In the genomic region with DNA sequence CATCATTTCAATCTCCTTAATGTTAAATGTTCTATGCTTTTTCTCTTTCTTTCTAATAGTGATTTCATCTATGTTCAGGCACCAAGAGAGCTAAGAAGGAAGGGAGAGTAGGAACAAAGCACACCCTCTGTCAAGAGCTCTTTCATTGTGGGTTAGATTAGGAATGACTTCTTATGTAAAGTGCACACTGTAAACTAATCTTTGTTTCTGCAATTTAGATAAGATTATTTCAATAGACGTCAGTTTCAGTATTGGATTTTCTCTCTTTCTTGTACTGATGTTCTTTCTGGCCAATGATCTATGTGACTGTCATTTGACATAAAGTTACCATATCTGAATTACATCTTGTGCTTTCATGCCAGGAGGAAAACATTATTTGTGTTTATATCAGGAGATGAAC, we compare ENCODE assay signal across 31 cellular contexts. TPM values are rescaled to one million over a fixed set of nuclear protein-coding genes. Genes with fewer than 3 reads are reported as not detected.
"Had no signal": no experiment of that assay in that cellular context is flagged by ENCODE, and none has a peak within 500 bp of the region (broad histone marks: within the 10 kb centered on the region; RNA-seq: fewer than 3 reads in every experiment).

No MANE protein-coding gene starts in this region.

- H3K27me3 ChIP-seq: ascending aorta, breast epithelium, cardiac muscle cell, foreskin keratinocyte, gastroesophageal sphincter had no signal

- H3K36me3 ChIP-seq: ascending aorta, breast epithelium, cardiac muscle cell, esophagus muscularis mucosa, gastroesophageal sphincter had no signal

- H3K4me3 ChIP-seq: ascending aorta, breast epithelium, cardiac muscle cell, esophagus muscularis mucosa, gastroesophageal sphincter had no signal

- H3K27ac ChIP-seq: ascending aorta, breast epithelium, cardiac muscle cell, esophagus muscularis mucosa, foreskin keratinocyte, gastroesophageal sphincter had no signal

- H3K9me3 ChIP-seq: ascending aorta, breast epithelium, esophagus muscularis mucosa, gastroesophageal sphincter had no signal

- ATAC-seq: activated naive CD4-positive, alpha-beta T cell treated with anti-CD3 and anti-CD28 coated beads, Interleukin-2, amount 50 U/mL, for 72 hours; activated T-cell treated with anti-CD3 and anti-CD28 coated beads, Interleukin-2, amount 50 U/mL, for 72 hours; effector memory CD8-positive, alpha-beta T cell; foreskin keratinocyte; gastroesophageal sphincter; WTC11 had no signal

- DNase-seq: activated CD4-positive, alpha-beta memory T cell treated with anti-CD3 and anti-CD28 coated beads, Interleukin-2, amount 10 ng/mL, durations not matched to agents 7 days and 5 days; activated CD4-positive, alpha-beta T cell treated with anti-CD3 and anti-CD28 coated beads for 1 hour; activated CD4-positive, alpha-beta T cell treated with anti-CD3 and anti-CD28 coated beads for 4 hours; activated CD4-positive, alpha-beta T cell treated with anti-CD3 and anti-CD28 coated beads, Interleukin-2, amount 10 ng/mL, durations not matched to agents 7 days and 5 days; activated CD4-positive, alpha-beta T cell treated with anti-CD3 and anti-CD28 coated beads, Interleukin-2, amount 50 U/mL, for 4 hours; activated CD8-positive, alpha-beta memory T cell treated with anti-CD3 and anti-CD28 coated beads, Interleukin-2, amount 50 U/mL, for 48 hours; activated gamma-delta T cell; activated naive CD4-positive, alpha-beta T cell; activated naive CD4-positive, alpha-beta T cell treated with anti-CD3 and anti-CD28 coated beads, Interleukin-2, amount 10 ng/mL, durations not matched to agents 7 days and 5 days; activated naive CD8-positive, alpha-beta T cell treated with anti-CD3 and anti-CD28 coated beads, Interleukin-2, amount 10 ng/mL, durations not matched to agents 7 days and 5 days; activated T-cell treated with anti-CD3 and anti-CD28 coated beads for 4 hours; activated T-cell treated with anti-CD3 and anti-CD28 coated beads, Interleukin-2, amount 50 U/mL, for 24 hours; activated T-cell treated with anti-CD3 and anti-CD28 coated beads, Interleukin-2, amount 50 U/mL, for 72 hours; central memory CD4-positive, alpha-beta T cell; cerebellar nuclear complex; cortex of kidney; dermis blood vessel endothelial cell; effector CD4-positive, alpha-beta T cell; effector memory CD8-positive, alpha-beta T cell; erythroblast; foreskin keratinocyte; T-helper 2 cell had no signal

- H3K4me1 ChIP-seq: ascending aorta, breast epithelium, esophagus muscularis mucosa, foreskin keratinocyte, gastroesophageal sphincter had no signal

RNA-seq across cellular contexts. Expression of gene ATOH1, which starts 48.2 kb away (rescaled TPM):
- total RNA-seq: activated CD4-positive, alpha-beta memory T cell treated with anti-CD3 and anti-CD28 coated beads, Interleukin-2, amount 10 ng/mL, durations not matched to agents 7 days and 5 days; activated CD4-positive, alpha-beta T cell treated with anti-CD3 and anti-CD28 coated beads, Interleukin-2, amount 10 ng/mL, durations not matched to agents 7 days and 5 days; activated naive CD4-positive, alpha-beta T cell treated with anti-CD3 and anti-CD28 coated beads, Interleukin-2, amount 50 U/mL, for 72 hours; activated naive CD8-positive, alpha-beta T cell treated with anti-CD3 and anti-CD28 coated beads, Interleukin-2, amount 10 ng/mL, durations not matched to agents 7 days and 5 days; activated T-cell treated with anti-CD3 and anti-CD28 coated beads, Interleukin-2, amount 50 U/mL, for 72 hours; ascending aorta; breast epithelium; cardiac muscle cell; dermis blood vessel endothelial cell; esophagus muscularis mucosa; foreskin keratinocyte; gastroesophageal sphincter; glomerular endothelial cell; T-helper 1 cell treated with Interleukin-12 subunit alpha and Interleukin-12 subunit beta and Interleukin-4 antibody, amounts not matched to agents 30 ng/mL and 1 ng/mL, for 36 hours had no signal
- polyA plus RNA-seq: cardiac muscle cell, foreskin keratinocyte had no signal
